ENCODE assay signal across 1 cellular context in genomic region chr5:111069839-111070238, GRCh38.
TF ChIP-seq lines count a peak whose summit lies in the region.

No MANE protein-coding gene starts in this region.

TF ChIP-seq in H1, 55 proteins besides CTCF, POLR2A, EP300 and RAD21:
- no peak for TF ChIP-seq RNF2 (IDR thresholded peaks at IDR 0.05; ENCODE audit: borderline replicate concordance, low read depth, low read length, missing control alignments, poor library complexity, severe bottlenecking)
- TF ChIP-seq SIX5 (IDR thresholded peaks at IDR 0.05; ENCODE audit: low read depth, low read length): no peak
- TF ChIP-seq SRF (IDR thresholded peaks at IDR 0.05; ENCODE audit: low read depth, low read length): no peak
- no peak for TF ChIP-seq POLR2AphosphoS5 (IDR thresholded peaks at IDR 0.05; ENCODE audit: low read depth, low read length)
- TF ChIP-seq JUND (IDR thresholded peaks at IDR 0.05; ENCODE audit: low read length): no peak
- TF ChIP-seq E2F6 (IDR thresholded peaks at IDR 0.05): no peak
- TF ChIP-seq CREB1 (IDR thresholded peaks at IDR 0.05): no peak
- no peak for TF ChIP-seq NRF1 (IDR thresholded peaks at IDR 0.05; ENCODE audit: low read depth, low read length)
- TF ChIP-seq TAF1 (IDR thresholded peaks at IDR 0.05; ENCODE audit: low read depth, low read length): no peak
- no peak for TF ChIP-seq ZNF274 (IDR thresholded peaks at IDR 0.05; ENCODE audit: borderline replicate concordance, extremely low read depth, low read length)
- TF ChIP-seq CEBPB (IDR thresholded peaks at IDR 0.05; ENCODE audit: low read depth, low read length): no peak
- no peak for TF ChIP-seq KDM1A (IDR thresholded peaks at IDR 0.05; ENCODE audit: borderline replicate concordance, low read length)
